In genomic region chr15:90903733-90904536, GRCh38 we compare ENCODE assay signal across 1 cellular context.
TF ChIP-seq lines count a peak whose summit lies in the region.

No MANE protein-coding gene starts in this region.

TF ChIP-seq in IMR-90, 13 proteins besides CTCF, POLR2A, EP300 and RAD21:
- TF ChIP-seq MAFK (IDR thresholded peaks at IDR 0.05; ENCODE audit: low read depth, low read length), result no peak
- no peak for TF ChIP-seq RCOR1 (IDR thresholded peaks at IDR 0.05; ENCODE audit: insufficient replicate concordance, low read length)
- TF ChIP-seq NFE2L2 (IDR thresholded peaks at IDR 0.05; ENCODE audit: low read depth, low read length), result no peak
- no peak for TF ChIP-seq MXI1 (IDR thresholded peaks at IDR 0.05; ENCODE audit: borderline replicate concordance, low read depth, low read length)
- TF ChIP-seq, protein P1, sequence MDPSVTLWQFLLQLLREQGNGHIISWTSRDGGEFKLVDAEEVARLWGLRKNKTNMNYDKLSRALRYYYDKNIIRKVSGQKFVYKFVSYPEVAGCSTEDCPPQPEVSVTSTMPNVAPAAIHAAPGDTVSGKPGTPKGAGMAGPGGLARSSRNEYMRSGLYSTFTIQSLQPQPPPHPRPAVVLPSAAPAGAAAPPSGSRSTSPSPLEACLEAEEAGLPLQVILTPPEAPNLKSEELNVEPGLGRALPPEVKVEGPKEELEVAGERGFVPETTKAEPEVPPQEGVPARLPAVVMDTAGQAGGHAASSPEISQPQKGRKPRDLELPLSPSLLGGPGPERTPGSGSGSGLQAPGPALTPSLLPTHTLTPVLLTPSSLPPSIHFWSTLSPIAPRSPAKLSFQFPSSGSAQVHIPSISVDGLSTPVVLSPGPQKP (IDR thresholded peaks at IDR 0.05; ENCODE audit: borderline replicate concordance, low read depth, low read length), result no peak
- TF ChIP-seq FOS (IDR thresholded peaks at IDR 0.05; ENCODE audit: low read depth, low read length), result no peak
- TF ChIP-seq MAZ (IDR thresholded peaks at IDR 0.05; ENCODE audit: borderline replicate concordance, low read depth, low read length), result no peak
- TF ChIP-seq CHD1 (IDR thresholded peaks at IDR 0.05; ENCODE audit: low read depth, low read length), result no peak
- TF ChIP-seq USF2 (IDR thresholded peaks at IDR 0.05; ENCODE audit: low read depth, low read length), result no peak
- no peak for TF ChIP-seq BHLHE40 (IDR thresholded peaks at IDR 0.05; ENCODE audit: low read depth, low read length)
- TF ChIP-seq RFX5 (IDR thresholded peaks at IDR 0.05; ENCODE audit: low read depth, low read length), result no peak
- no peak for TF ChIP-seq CEBPB (IDR thresholded peaks at IDR 0.05; ENCODE audit: low read depth, low read length)
- TF ChIP-seq SMC3 (IDR thresholded peaks at IDR 0.05; ENCODE audit: low read depth, low read length), result no peak
